28 cellular contexts compared by ENCODE assay signal in genomic region chr7:105721571-105722104, GRCh38.
DNase-seq lines count a peak whose midpoint lies in the region; ATAC-seq and TF ChIP-seq lines count a peak whose summit lies in the region.
"Had no signal": no experiment of that assay in that cellular context is flagged by ENCODE, and none has a peak within 500 bp of the region (broad histone marks: within the 10 kb centered on the region; RNA-seq: fewer than 3 reads in every experiment).

No MANE protein-coding gene starts in this region.

- H3K36me3 ChIP-seq in HUES48 (ENCODE audit: control insufficient read depth, insufficient read depth, low read length) (no peaks in the 10 kb centered on the region), endodermal cell (ENCODE audit: control insufficient read depth, insufficient read depth, low read length) (no peaks in the 10 kb centered on the region), neural progenitor cell (no peaks in the 10 kb centered on the region), MM.1S (replicated peaks; ENCODE audit: insufficient read depth, low read length) (no peaks in the 10 kb centered on the region)
- H3K36me3 ChIP-seq: BE2C, SJCRH30 had no signal

- H3K79me2 ChIP-seq in neural progenitor cell (ENCODE audit: low read depth) (no peaks in the 10 kb centered on the region), MM.1S (ENCODE audit: low read length) (no peaks in the 10 kb centered on the region)

- H3K9ac ChIP-seq in HUES48 (ENCODE audit: low read depth, low read length) (no peak overlapping the region), endodermal cell (ENCODE audit: extremely low read depth, low read length, poor library complexity, severe bottlenecking) (no peak overlapping the region), neural progenitor cell (no peak overlapping the region), MM.1S (ENCODE audit: low read length) (no peak overlapping the region)

- H3K9me3 Mint-ChIP-seq in endodermal cell (no peaks in the 10 kb centered on the region), neural progenitor cell (peaks cover 2% of the 10 kb centered on the region)
- H3K9me3 Mint-ChIP-seq: CD8-positive, alpha-beta memory T cell had no signal

- H3K27ac Mint-ChIP-seq in endodermal cell: no peak overlapping the region
- H3K27ac Mint-ChIP-seq in neural progenitor cell: no peak overlapping the region

- 86 to 96% methylated on average over 3 to 5 of the region's 5 CpGs for WGBS in endodermal cell (ENCODE audit: insufficient coverage in 1 of 2, insufficient read length in 1 of 2), 2 experiments

- DNase-seq in ELF-1 (ENCODE audit: low read depth, low spot score) (peak; percentile 49), endodermal cell (peak; percentile 68), neural progenitor cell (ENCODE audit: low spot score) (peak; percentile 14), MM.1S (no peak), DMS53 treated with DMSO at 0.1 percent for 48 hours (lab: John Stamatoyannopoulos, UW; ENCODE audit: unreplicated experiment) (no peak), omental fat pad (ENCODE audit: low spot score) (no peak)
- DNase-seq: ACHN; BE2C; CD8-positive, alpha-beta memory T cell; DMS 273 treated with DMSO at 0.1 percent for 48 hours; DMS79 treated with DMSO at 0.1 percent for 48 hours; HCEC 1CT; Karpas-422; NCI-H1105 treated with DMSO at 0.1 percent for 48 hours; NCI-H146; NCI-H1930; NCI-H2107; NCI-H446; NCI-H524 treated with DMSO at 0.1 percent for 48 hours; NCI-H774; PC-3; SJCRH30 had no signal

- peaks cover 36% of the 10 kb centered on the region for H3K4me1 ChIP-seq in HUES48 (ENCODE audit: control insufficient read depth, insufficient read depth, low read length)
- H3K4me1 ChIP-seq in endodermal cell (ENCODE audit: control insufficient read depth, insufficient read depth, low read length): no peaks in the 10 kb centered on the region
- H3K4me1 ChIP-seq in neural progenitor cell: peaks cover 18% of the 10 kb centered on the region
- H3K4me1 ChIP-seq in MM.1S (ENCODE audit: low read length): no peaks in the 10 kb centered on the region
- H3K4me1 ChIP-seq: BE2C had no signal

- H3K27me3 Mint-ChIP-seq in endodermal cell (ENCODE audit: insufficient read depth) (no peaks in the 10 kb centered on the region), neural progenitor cell (ENCODE audit: insufficient read depth, low read depth) (peaks cover 3% of the 10 kb centered on the region)
- H3K27me3 Mint-ChIP-seq: CD8-positive, alpha-beta memory T cell had no signal

- no peak for TF ChIP-seq CTCF in endodermal cell (conservative IDR thresholded peaks at IDR 0.05)
- TF ChIP-seq CTCF in neural progenitor cell (IDR thresholded peaks at IDR 0.05): no peak
- no peak for TF ChIP-seq CTCF in MM.1S (IDR thresholded peaks at IDR 0.05; ENCODE audit: low read length)
- TF ChIP-seq CTCF in omental fat pad (IDR thresholded peaks at IDR 0.05): no peak

- H3F3A ChIP-seq in neural progenitor cell (ENCODE audit: low read depth) (peaks cover 9% of the 10 kb centered on the region), MM.1S (ENCODE audit: insufficient read depth, low read length) (no peaks in the 10 kb centered on the region)

- H3K27ac ChIP-seq in HUES48 (ENCODE audit: low read depth, low read length) (peak overlapping the region; percentile 69), endodermal cell (ENCODE audit: low read depth, low read length) (no peak overlapping the region), neural progenitor cell (no peak overlapping the region), MM.1S (ENCODE audit: low read length) (no peak overlapping the region)
- H3K27ac ChIP-seq: 22Rv1, HL-60, SJCRH30 had no signal

- H3K4me3 ChIP-seq in HUES48 (ENCODE audit: low read depth, low read length) (no peak overlapping the region), endodermal cell (ENCODE audit: low read length) (no peak overlapping the region), neural progenitor cell (no peak overlapping the region), MM.1S (ENCODE audit: low read length) (no peak overlapping the region)
- H3K4me3 ChIP-seq: SJCRH30 had no signal

- H3K36me3 Mint-ChIP-seq in endodermal cell (ENCODE audit: low read depth) (peaks cover 18% of the 10 kb centered on the region), neural progenitor cell (peaks cover 2% of the 10 kb centered on the region)

- H3K4me1 Mint-ChIP-seq in endodermal cell (peaks cover 31% of the 10 kb centered on the region), neural progenitor cell (peaks cover 30% of the 10 kb centered on the region)
- H3K4me1 Mint-ChIP-seq: CD8-positive, alpha-beta memory T cell had no signal

- no peak overlapping the region for H2AFZ ChIP-seq in neural progenitor cell (replicated peaks)
- H2AFZ ChIP-seq in MM.1S (ENCODE audit: low read length): no peak overlapping the region

- H3K4me2 ChIP-seq in neural progenitor cell: peak overlapping the region; percentile 10
- no peak overlapping the region for H3K4me2 ChIP-seq in MM.1S (ENCODE audit: low read depth, low read length)

- no peak for ATAC-seq in HG02970 (IDR thresholded peaks at IDR 0.05; ENCODE audit: low FRiP score, unreplicated experiment)
- ATAC-seq in omental fat pad (ENCODE audit: low FRiP score): no peak
- ATAC-seq: HepG2, PC-3, SK-N-SH treated with all-trans-retinoic acid at 6 μM for 48 hours had no signal

- H3K9me3 ChIP-seq in HUES48 (ENCODE audit: control insufficient read depth, insufficient read depth, low read length) (no peaks in the 10 kb centered on the region), endodermal cell (ENCODE audit: control insufficient read depth, low read length) (no peaks in the 10 kb centered on the region), neural progenitor cell (ENCODE audit: low read depth) (no peaks in the 10 kb centered on the region), MM.1S (replicated peaks; ENCODE audit: insufficient read depth, low read length) (no peaks in the 10 kb centered on the region)
- H3K9me3 ChIP-seq: BE2C, SJCRH30 had no signal

- H3K4me3 Mint-ChIP-seq in endodermal cell (no peak overlapping the region), neural progenitor cell (no peak overlapping the region)
- H3K4me3 Mint-ChIP-seq: CD8-positive, alpha-beta memory T cell had no signal

- no peaks in the 10 kb centered on the region for H3K9me2 ChIP-seq in MM.1S (replicated peaks; ENCODE audit: insufficient read depth, low read length)

- H4K20me1 ChIP-seq in neural progenitor cell (ENCODE audit: low read depth): peaks cover 30% of the 10 kb centered on the region
- no peaks in the 10 kb centered on the region for H4K20me1 ChIP-seq in MM.1S (ENCODE audit: insufficient read depth, low read length)

- no peaks in the 10 kb centered on the region for H3K27me3 ChIP-seq in HUES48 (ENCODE audit: control insufficient read depth, insufficient read depth, low read length)
- no peaks in the 10 kb centered on the region for H3K27me3 ChIP-seq in endodermal cell (ENCODE audit: control insufficient read depth, insufficient read depth, low read length, poor library complexity, severe bottlenecking)
- H3K27me3 ChIP-seq in neural progenitor cell: no peaks in the 10 kb centered on the region
- no peaks in the 10 kb centered on the region for H3K27me3 ChIP-seq in MM.1S (replicated peaks; ENCODE audit: insufficient read depth, low read length)
- H3K27me3 ChIP-seq: BE2C, SJCRH30 had no signal

Comparison
In these comparisons a context has a peak if more than half of its experiments do, and no peak if none do; other contexts are left out.
1. DNase-seq: peak in ELF-1 (single experiment), endodermal cell (single experiment) and neural progenitor cell (single experiment); none in MM.1S (single experiment), DMS53 treated with DMSO at 0.1 percent for 48 hours (single experiment) and omental fat pad (single experiment).